Comparison of ENCODE assay signal across 1 cellular context in genomic region chr17:82838386-82839063, GRCh38.
TF ChIP-seq lines count a peak whose summit lies in the region.

No MANE protein-coding gene starts in this region.

TF ChIP-seq in K562, 482 proteins besides CTCF, POLR2A, EP300 and RAD21 (continued from another document):
- TF ChIP-seq RERE (CRISPR knock-in tag; IDR thresholded peaks at IDR 0.05; ENCODE audit: borderline replicate concordance) (no peak), CEBPG (CRISPR knock-in tag; IDR thresholded peaks at IDR 0.05) (0 out of 2 replicates have a peak, but pooled peaks have one; percentile 39), CEBPG (tag; conservative IDR thresholded peaks at IDR 0.05 in 1 of 2, IDR thresholded peaks at IDR 0.05 in 1 of 2) (peak; percentile 63 to 65; a peak in 3 of 4 replicates), ARID1B (IDR thresholded peaks at IDR 0.05) (no peak), SMARCA4 (IDR thresholded peaks at IDR 0.05) (no peak), XRCC4 (IDR thresholded peaks at IDR 0.05; ENCODE audit: extremely low read depth, insufficient read depth, insufficient read length) (no peak)
